ENCODE assay signal across 7 cellular contexts in genomic region chr17:49261540-49261939, GRCh38. TPM values are rescaled to one million over a fixed set of nuclear protein-coding genes. Genes with fewer than 3 reads are reported as not detected.
"Had no signal": no experiment of that assay in that cellular context is flagged by ENCODE, and none has a peak within 500 bp of the region (broad histone marks: within the 10 kb centered on the region; RNA-seq: fewer than 3 reads in every experiment).

No MANE protein-coding gene starts in this region.

RNA-seq across cellular contexts. Expression of gene PHOSPHO1, which starts 31.0 kb away (rescaled TPM):
- total RNA-seq: activated CD4-positive, alpha-beta memory T cell treated with anti-CD3 and anti-CD28 coated beads for 36 hours; activated CD4-positive, alpha-beta T cell treated with anti-CD3 and anti-CD28 coated beads, Interleukin-2, amount 10 ng/mL, durations not matched to agents 7 days and 5 days; activated naive CD4-positive, alpha-beta T cell treated with anti-CD3 and anti-CD28 coated beads for 36 hours; activated naive CD8-positive, alpha-beta T cell treated with anti-CD3 and anti-CD28 coated beads, Interleukin-2, amount 10 ng/mL, durations not matched to agents 7 days and 5 days; MCF 10A had no signal

RNA-seq across cellular contexts. Expression of gene ABI3, which starts 51.0 kb away (rescaled TPM):
- total RNA-seq: MCF 10A, PC-3, SJSA1 had no signal

RNA-seq across cellular contexts. Expression of gene GNGT2, which starts 51.2 kb away (rescaled TPM):
- total RNA-seq: MCF 10A, SJSA1 had no signal
